ENCODE assay signal across 1 cellular context in genomic region chr1:32362474-32363313, GRCh38.
TF ChIP-seq lines count a peak whose summit lies in the region.

FAM229A (minus strand) TSS chr1:32362485; CDS start chr1:32362091, 394 bp downstream.
TSSK3 (plus strand) TSS chr1:32362539; CDS start chr1:32362702, 163 bp downstream.

TF ChIP-seq in H1, 55 proteins besides CTCF, POLR2A, EP300 and RAD21:
- TF ChIP-seq SP2 (IDR thresholded peaks at IDR 0.05; ENCODE audit: low read length) (no peak), PHF8 (conservative IDR thresholded peaks at IDR 0.05; ENCODE audit: low read depth, low read length) (no peak), SIN3A (conservative IDR thresholded peaks at IDR 0.05 in 1 of 2, IDR thresholded peaks at IDR 0.05 in 1 of 2; ENCODE audit: low read depth in 1 of 2, low read length in 2 of 2) (no peak), NANOG (IDR thresholded peaks at IDR 0.05; ENCODE audit: insufficient read depth, low read depth, low read length, poor library complexity, severe bottlenecking) (no peak), POU5F1 (IDR thresholded peaks at IDR 0.05; ENCODE audit: low read depth, low read length) (no peak), TCF12 (IDR thresholded peaks at IDR 0.05; ENCODE audit: low read depth, low read length) (no peak), ATF3 (IDR thresholded peaks at IDR 0.05; ENCODE audit: insufficient read depth, low read depth, low read length) (no peak), RXRA (IDR thresholded peaks at IDR 0.05; ENCODE audit: insufficient read depth, low read depth, low read length) (no peak)
